Comparison of ENCODE assay signal across 8 cellular contexts in genomic region chr19:4057913-4058695, GRCh38. TPM values are rescaled to one million over a fixed set of nuclear protein-coding genes. Genes with fewer than 3 reads are reported as not detected.
DNase-seq lines count a peak whose midpoint lies in the region; ATAC-seq, FAIRE-seq and TF ChIP-seq lines count a peak whose summit lies in the region.

No MANE protein-coding gene starts in this region.

- ATAC-seq in A549 (peak; percentile 74 to 76), psoas muscle (peak; percentile 76 to 81 (median 80)), GM21825 (IDR thresholded peaks at IDR 0.05; ENCODE audit: unreplicated experiment) (no peak)

- POLR2A ChIA-PET in A549 (lab: Yijun Ruan, JAX), result interaction anchor here (1.0 kb wide), 1 partner anchor 189 kb away, joined by 3 read pairs; the partner anchor contains the start of gene YJU2

- WGBS in A549 (ENCODE audit: missing lambda C conversion rate), result 40% methylated on average over 7 of the region's 23 CpGs
- 34 to 38% (median 37%) methylated on average over 19 to 23 of the region's 23 CpGs for WGBS in psoas muscle, 3 donors

- H3K27ac ChIP-seq in A549 (peak overlapping the region; percentile 93 to 96), psoas muscle (peak overlapping the region; percentile 96)

- H3K4me3 ChIP-seq in A549 (peak overlapping the region; percentile 26; the same call in 2 of the 3 replicates), psoas muscle (peak overlapping the region; percentile 97)

- H3K36me3 ChIP-seq in psoas muscle (ENCODE audit: insufficient read depth in 1 of 2, low read depth in 1 of 2), result peaks cover 0 to 23% of the 10 kb centered on the region in 2 donors

- peak overlapping the region; percentile 84 for H3K27ac Mint-ChIP-seq in glutamatergic neuron (ENCODE audit: unreplicated experiment)

- DNase-seq in A549 (ENCODE audit: low read depth in 1 of 2, low spot score in 1 of 2), result peak; percentile 73 to 74
- DNase-seq in HuH-7 (ENCODE audit: low spot score), result peak; percentile 92
- peak; percentile 59 for DNase-seq in activated T-helper 9 cell treated with anti-CD3 and anti-CD28 coated beads, Interleukin-2, amount 50 U/mL, for 16 hours (ENCODE audit: low read depth)
- DNase-seq in glutamatergic neuron, result peak; percentile 54
- DNase-seq in psoas muscle, result peak; percentile 94 to 97
- no peak for DNase-seq in SHP77 treated with DMSO at 0.1 percent for 48 hours (lab: John Stamatoyannopoulos, UW)
- DNase-seq in DMS79 treated with DMSO at 0.1 percent for 48 hours (lab: John Stamatoyannopoulos, UW), result no peak

- peaks cover 13% of the 10 kb centered on the region for H3K9me3 Mint-ChIP-seq in glutamatergic neuron (ENCODE audit: unreplicated experiment)

- TF ChIP-seq EP300 in A549 (IDR thresholded peaks at IDR 0.05), result no peak

- H3K4me1 ChIP-seq in A549 (peaks cover 62% of the 10 kb centered on the region), psoas muscle (peaks cover 55% of the 10 kb centered on the region)

- H3K9me3 ChIP-seq in A549, result no peaks in the 10 kb centered on the region
- H3K9me3 ChIP-seq in psoas muscle, result no peaks in the 10 kb centered on the region

- TF ChIP-seq CTCF in A549 (IDR thresholded peaks at IDR 0.05), result no peak; the same call in 2 of the 3 replicates
- no peak for TF ChIP-seq CTCF in glutamatergic neuron (IDR thresholded peaks at IDR 0.05; ENCODE audit: partially characterized antibody, unreplicated experiment)
- TF ChIP-seq CTCF in psoas muscle (IDR thresholded peaks at IDR 0.05), result no peak

- CTCF ChIA-PET in A549 (lab: Yijun Ruan, JAX), result interaction anchor here (0.6 to 1.8 kb wide), 3 partner anchors 18 to 83 kb away, joined by 3 to 10 read pairs (median 3); partner anchors contain the start of gene EEF2

- FAIRE-seq in A549 (lab: Jason Lieb, UNC), result no peak

- H3K36me3 Mint-ChIP-seq in glutamatergic neuron (ENCODE audit: unreplicated experiment), result peaks cover 7% of the 10 kb centered on the region

- TF ChIP-seq RAD21 in A549 (conservative IDR thresholded peaks at IDR 0.05 in 1 of 2, IDR thresholded peaks at IDR 0.05 in 1 of 2), result no peak

- intact Hi-C loops in psoas muscle (cut with DNase I), result no loop called here

- H3K4me1 Mint-ChIP-seq in glutamatergic neuron (ENCODE audit: low read depth, unreplicated experiment), result peaks cover 11% of the 10 kb centered on the region

- TF ChIP-seq POLR2A in A549 (IDR thresholded peaks at IDR 0.05; ENCODE audit: low read length), result no peak

- peaks cover 15% of the 10 kb centered on the region for H3K27me3 Mint-ChIP-seq in glutamatergic neuron (ENCODE audit: unreplicated experiment)

- H3K27me3 ChIP-seq in psoas muscle (ENCODE audit: insufficient read depth in 3 of 3, low read length in 2 of 3), result no peaks in the 10 kb centered on the region

- H3K4me2 ChIP-seq in A549, result peak overlapping the region; percentile 90

- H3K4me3 Mint-ChIP-seq in glutamatergic neuron (ENCODE audit: unreplicated experiment), result peak overlapping the region; percentile 57

TF ChIP-seq in A549, 52 proteins besides CTCF, POLR2A, EP300 and RAD21:
- no peak for TF ChIP-seq GATA3 (IDR thresholded peaks at IDR 0.05; ENCODE audit: borderline replicate concordance)
- TF ChIP-seq CHD4 (IDR thresholded peaks at IDR 0.05; ENCODE audit: borderline replicate concordance), result no peak
- no peak for TF ChIP-seq RARB (CRISPR knock-in tag; IDR thresholded peaks at IDR 0.05)
- 0 out of 2 replicates have a peak, but pooled peaks have one; percentile 22 for TF ChIP-seq RCOR1 (IDR thresholded peaks at IDR 0.05; ENCODE audit: low read depth, low read length)
- 0 out of 3 replicates have a peak, but pooled peaks have one; percentile 24 for TF ChIP-seq SMC3 (IDR thresholded peaks at IDR 0.05)
- peak; percentile 34; the same call in 1 of the 2 replicates for TF ChIP-seq MAX (IDR thresholded peaks at IDR 0.05)
- peak; percentile 47; the same call in 1 of the 2 replicates for TF ChIP-seq FOSL2 (IDR thresholded peaks at IDR 0.05)
- peak; percentile 85 for TF ChIP-seq FOSL2 (CRISPR knock-in tag; IDR thresholded peaks at IDR 0.05)
- no peak for TF ChIP-seq ATOH8 (CRISPR knock-in tag; IDR thresholded peaks at IDR 0.05; ENCODE audit: low read depth)
- peak; percentile 70; the same call in 1 of the 2 replicates for TF ChIP-seq KDM1A (IDR thresholded peaks at IDR 0.05; ENCODE audit: low read depth)
- TF ChIP-seq CEBPB (IDR thresholded peaks at IDR 0.05), result peak; percentile 64 to 88
TF ChIP-seq in A549: peak in this region for 6.

RNA-seq across cellular contexts. Expression of gene ZBTB7A, which starts 8.6 kb away (rescaled TPM):
- polyA plus RNA-seq in A549 (2011; rRNA removed) (2.2 and 2.3 TPM in 2 replicates), A549 (2017; fragmentation: RNase III; extraction: RNeasy Plus Mini Kit Qiagen cat#74134 plus additional on column Dnase treatment) (10.2 to 11.6 TPM (median 11.4 TPM) in 3 replicates), psoas muscle (10 to 100 TPM; 18.5 to 20.3 (median 20.0) TPM)
- 7.0 and 12.5 TPM in 2 replicates for polyA plus RNA-seq in A549 (2012; cell fraction: cytosol; rRNA removed)
- polyA plus RNA-seq in A549 (2012; cell fraction: nucleus; rRNA removed), result 15.8 and 26.9 TPM in 2 replicates
- polyA minus RNA-seq in A549 (2011; rRNA and poly(A)+ RNA removed), result 2.6 and 3.7 TPM in 2 replicates
- total RNA-seq in glutamatergic neuron (ENCODE audit: unreplicated experiment) (21.8 TPM), psoas muscle (10 to 100 TPM; 25.7 to 55.9 (median 45.7) TPM)

RNA-seq across cellular contexts. Expression of gene PIAS4, which starts 50.6 kb away (rescaled TPM):
- polyA plus RNA-seq in A549 (2011; rRNA removed) (4.5 and 5.2 TPM in 2 replicates), A549 (2017; fragmentation: RNase III; extraction: RNeasy Plus Mini Kit Qiagen cat#74134 plus additional on column Dnase treatment) (10.6 to 12.8 TPM (median 11.3 TPM) in 3 replicates), psoas muscle (10 to 100 TPM; 12.7 to 21.8 (median 14.6) TPM)
- 8.6 and 11.9 TPM in 2 replicates for polyA plus RNA-seq in A549 (2012; cell fraction: cytosol; rRNA removed)
- 17.1 and 17.4 TPM in 2 replicates for polyA plus RNA-seq in A549 (2012; cell fraction: nucleus; rRNA removed)
- 8.8 and 10.8 TPM in 2 replicates for polyA minus RNA-seq in A549 (2011; rRNA and poly(A)+ RNA removed)
- total RNA-seq in glutamatergic neuron (ENCODE audit: unreplicated experiment) (95.8 TPM), psoas muscle (10 to 100 TPM; 14.6 to 27.2 (median 17.0) TPM)

Comparison
In these comparisons a context has a peak if more than half of its experiments do, and no peak if none do; other contexts are left out.
1. DNase-seq: peak in A549 (2 of 2), HuH-7 (single experiment), activated T-helper 9 cell treated with anti-CD3 and anti-CD28 coated beads, Interleukin-2, amount 50 U/mL, for 16 hours (single experiment), glutamatergic neuron (single experiment) and psoas muscle (2 of 2); none in SHP77 treated with DMSO at 0.1 percent for 48 hours (single experiment) and DMS79 treated with DMSO at 0.1 percent for 48 hours (single experiment).